1 cellular context compared by ENCODE assay signal in genomic region chr12:39372929-39373328, GRCh38.
TF ChIP-seq lines count a peak whose summit lies in the region.

No MANE protein-coding gene starts in this region.

TF ChIP-seq in SK-N-SH treated with all-trans-retinoic acid at 6 μM for 48 hours, 23 proteins besides CTCF, POLR2A, EP300 and RAD21 (continued from another document):
- TF ChIP-seq CREB5 (CRISPR knock-in tag; IDR thresholded peaks at IDR 0.05; ENCODE audit: low read depth) (no peak), ISL1 (CRISPR knock-in tag; IDR thresholded peaks at IDR 0.05) (no peak), ZNF8 (CRISPR knock-in tag; IDR thresholded peaks at IDR 0.05) (no peak), CSRNP3 (CRISPR knock-in tag; IDR thresholded peaks at IDR 0.05) (no peak), CSDC2 (CRISPR knock-in tag; IDR thresholded peaks at IDR 0.05) (no peak)
TF ChIP-seq in SK-N-SH treated with all-trans-retinoic acid at 6 μM for 48 hours: peak in this region for 0.
